Comparison of ENCODE assay signal across 8 cellular contexts in genomic region chr10:79137826-79138225, GRCh38.
DNase-seq lines count a peak whose midpoint lies in the region; ATAC-seq and TF ChIP-seq lines count a peak whose summit lies in the region.

No MANE protein-coding gene starts in this region.

- H3K36me3 Mint-ChIP-seq in nephron (ENCODE audit: low read depth), result peaks cover 24% of the 10 kb centered on the region

- peak; percentile 84 for ATAC-seq in GM18498 (IDR thresholded peaks at IDR 0.05; ENCODE audit: unreplicated experiment)
- peak; percentile 77 for ATAC-seq in HG02642 (IDR thresholded peaks at IDR 0.05; ENCODE audit: poor library complexity, unreplicated experiment)

- H3K27me3 Mint-ChIP-seq in nephron (ENCODE audit: low read depth), result no peaks in the 10 kb centered on the region

- peaks cover 89% of the 10 kb centered on the region for H3K4me1 Mint-ChIP-seq in nephron

- H3K27ac ChIP-seq in brain microvascular endothelial cell, result peak overlapping the region; percentile 87

- peak overlapping the region in 2 of 3 experiments; percentile 4 to 6 for H3K4me3 Mint-ChIP-seq in nephron

- H3K27me3 ChIP-seq in brain microvascular endothelial cell (replicated peaks), result no peaks in the 10 kb centered on the region

- H3K27ac Mint-ChIP-seq in nephron, result peak overlapping the region; percentile 77 to 94 (median 90)

- in situ Hi-C loops in brain microvascular endothelial cell (cut with HindIII; ENCODE audit: low pct_ligation_motif_present, low sequenced_read_pairs), result loop anchor here (5.0 kb wide), 1 partner anchor 54 kb away; no protein-coding TSS in a partner anchor

- DNase-seq in RPMI7951 (ENCODE audit: low read depth), result peak; percentile 79
- no peak for DNase-seq in brain microvascular endothelial cell
- DNase-seq in SHP77 (lab: John Stamatoyannopoulos, UW), result no peak
- DNase-seq in NCI-H446 (lab: John Stamatoyannopoulos, UW), result no peak
- no peak for DNase-seq in NCI-H146 (lab: John Stamatoyannopoulos, UW)

- H3K4me3 ChIP-seq in brain microvascular endothelial cell (ENCODE audit: low read depth, low read length), result no peak overlapping the region

- TF ChIP-seq CTCF in brain microvascular endothelial cell (IDR thresholded peaks at IDR 0.05; ENCODE audit: low read depth, low read length, missing control alignments), result no peak
- TF ChIP-seq CTCF in nephron (IDR thresholded peaks at IDR 0.05; ENCODE audit: unreplicated experiment in 3 of 3), result no peak

- peaks cover 12% of the 10 kb centered on the region for H3K36me3 ChIP-seq in brain microvascular endothelial cell (replicated peaks)

- H3K9me3 Mint-ChIP-seq in nephron, result no peaks in the 10 kb centered on the region
